8 cellular contexts compared by ENCODE assay signal in the genomic region with DNA sequence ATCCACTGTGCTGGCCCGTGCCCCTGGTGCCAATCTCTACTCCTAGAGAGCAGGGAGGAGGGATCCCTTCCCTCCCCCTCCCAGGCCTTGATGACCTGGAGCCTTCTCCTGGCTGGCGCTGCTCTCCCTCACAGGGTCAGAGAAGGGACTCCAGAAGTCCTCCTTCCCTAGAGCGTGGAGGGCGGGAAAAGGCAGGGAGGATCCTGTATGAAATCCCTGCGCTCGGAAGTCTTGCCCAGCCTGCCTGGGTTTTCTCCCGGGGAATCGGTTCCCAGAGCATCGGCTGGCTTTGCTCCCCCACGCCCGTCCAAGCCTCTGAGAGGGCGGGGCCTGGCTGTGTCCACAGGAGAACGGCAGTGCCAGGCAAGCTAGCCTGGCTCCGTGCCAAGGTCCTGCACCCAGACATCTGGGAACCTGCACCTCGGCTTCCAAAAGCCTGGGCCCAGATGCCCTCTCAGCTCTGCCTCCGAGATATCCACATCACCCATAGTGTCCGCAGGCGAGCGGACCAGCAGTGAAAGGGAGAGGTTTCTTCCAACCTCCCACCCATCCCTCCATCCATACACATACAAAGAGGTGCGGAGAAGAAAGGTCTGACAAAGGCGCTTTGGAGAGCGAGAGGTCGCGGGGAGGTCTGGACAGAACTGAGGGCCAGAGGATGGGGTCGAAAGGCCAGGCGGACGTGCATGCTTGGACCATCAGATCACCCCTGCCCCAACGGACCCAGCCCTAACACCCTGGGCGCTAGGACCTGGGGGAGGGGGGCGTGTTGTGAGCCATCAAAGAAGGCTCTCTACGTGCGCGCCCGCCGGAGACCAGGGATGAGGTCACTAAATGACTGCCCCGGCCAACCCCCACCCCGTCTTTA. TPM values are rescaled to one million over a fixed set of nuclear protein-coding genes. Genes with fewer than 3 reads are reported as not detected.
DNase-seq lines count a peak whose midpoint lies in the region; ATAC-seq and TF ChIP-seq lines count a peak whose summit lies in the region.

No MANE protein-coding gene starts in this region.

- H3K9me3 ChIP-seq in sigmoid colon, result no peaks in the 10 kb centered on the region

- peaks cover 0 to 9% (median 0%) of the 10 kb centered on the region in 4 donors for H3K36me3 ChIP-seq in sigmoid colon

- peak; percentile 15 to 79 for DNase-seq in NCI-H187 (lab: John Stamatoyannopoulos, UW)
- DNase-seq in NCI-H187 treated with DMSO at 0.1 percent for 48 hours (lab: John Stamatoyannopoulos, UW), result no peak
- peak; percentile 48 for DNase-seq in SHP77 treated with DMSO at 0.1 percent for 48 hours (lab: John Stamatoyannopoulos, UW)
- peak in 59 of 61 donors; percentile 41 to 89 (median 78) for DNase-seq in caudate nucleus (lab: John Stamatoyannopoulos, UW)
- DNase-seq in iPS-NIHi7 (ENCODE audit: extremely low spot score), result peak; percentile 82
- peak; percentile 95 for DNase-seq in sigmoid colon
- no peak for DNase-seq in epidermal melanocyte (ENCODE audit: insufficient read length, low spot score)

- TF ChIP-seq EP300 in sigmoid colon (IDR thresholded peaks at IDR 0.05), result no peak

- H3K27ac ChIP-seq in caudate nucleus (ENCODE audit: low read depth, low read length) (peak overlapping the region; percentile 94), sigmoid colon (peak overlapping the region; percentile 95 to 99 (median 99))

- ATAC-seq in HG03354 (IDR thresholded peaks at IDR 0.05; ENCODE audit: poor library complexity, severe bottlenecking, unreplicated experiment), result no peak

- no peak for TF ChIP-seq CTCF in sigmoid colon (IDR thresholded peaks at IDR 0.05)

- intact Hi-C loops in sigmoid colon (cut with DNase I), result loop anchor here (5.0 to 10.0 kb wide), 2 partner anchors 216 to 501 kb away; partner anchors contain the start of gene HDAC5

- WGBS in sigmoid colon, 2 donors, result 5 to 8% methylated on average over 37 of the region's 37 CpGs

- H3K27me3 ChIP-seq in sigmoid colon, result no peaks in the 10 kb centered on the region

- TF ChIP-seq POLR2A in sigmoid colon (IDR thresholded peaks at IDR 0.05), result no peak

- peaks cover 0 to 34% (median 26%) of the 10 kb centered on the region in 4 donors for H3K4me1 ChIP-seq in sigmoid colon

- H3K4me3 ChIP-seq in sigmoid colon, result peak overlapping the region; percentile 73 to 96 (median 92)

RNA-seq across cellular contexts. Expression of gene MPP2, which starts 1.1 kb away (rescaled TPM):
- 10 to 100 TPM; 10.9 to 33.0 (median 14.9) TPM for total RNA-seq in sigmoid colon
- 1 to 10 TPM in 1 of 3 donors, under 1 TPM in 2; 0.23 to 1.6 (median 0.60) TPM for polyA plus RNA-seq in sigmoid colon

RNA-seq across cellular contexts. Expression of gene PPY, which starts 36.1 kb away (rescaled TPM):
- not detected for total RNA-seq in sigmoid colon
- polyA plus RNA-seq in sigmoid colon, result not detected

RNA-seq across cellular contexts. Expression of gene PYY, which starts 47.5 kb away (rescaled TPM):
- total RNA-seq in sigmoid colon, result 1 to 10 TPM in 1 of 4 donors, not detected in 3; 3.2 TPM
- 100 to 1,000 TPM in 1 of 3 donors, 10 to 100 TPM in 2; 32.6 to 185 (median 63.1) TPM for polyA plus RNA-seq in sigmoid colon

RNA-seq across cellular contexts. Expression of gene CD300LG, which starts 59.2 kb away (rescaled TPM):
- total RNA-seq in sigmoid colon, result 1 to 10 TPM; 1.5 to 5.3 (median 2.6) TPM
- 1 to 10 TPM in 1 of 3 donors, under 1 TPM in 1, not detected in 1; 0.60 to 1.5 TPM for polyA plus RNA-seq in sigmoid colon

Comparison
In these comparisons a context has a peak if more than half of its experiments do, and no peak if none do; other contexts are left out.
1. DNase-seq: peak in NCI-H187 (2 of 2), SHP77 treated with DMSO at 0.1 percent for 48 hours (single experiment), caudate nucleus (59 of 61), iPS-NIHi7 (single experiment) and sigmoid colon (single experiment); none in NCI-H187 treated with DMSO at 0.1 percent for 48 hours (single experiment) and epidermal melanocyte (single experiment).